In genomic region chr1:167221126-167221803, GRCh38 we compare ENCODE assay signal across 8 cellular contexts. TPM values are rescaled to one million over a fixed set of nuclear protein-coding genes. Genes with fewer than 3 reads are reported as not detected.
DNase-seq lines count a peak whose midpoint lies in the region; ATAC-seq and TF ChIP-seq lines count a peak whose summit lies in the region.

No MANE protein-coding gene starts in this region.

- H3K4me3 ChIP-seq in mesodermal cell (ENCODE audit: extremely low read depth, insufficient read depth, low read length, poor library complexity, severe bottlenecking): peak overlapping the region; percentile 76
- peak overlapping the region; percentile 99 for H3K4me3 ChIP-seq in thymus (ENCODE audit: low read length)

- H3K9me3 Mint-ChIP-seq in activated T-cell treated with anti-CD3 and anti-CD28 coated beads, Interleukin-2, amount 50 U/mL, for 24 hours: peaks cover 4% of the 10 kb centered on the region

- H3K9me3 ChIP-seq in mesodermal cell (ENCODE audit: control insufficient read depth, low read length): no peaks in the 10 kb centered on the region
- peaks cover 2% of the 10 kb centered on the region for H3K9me3 ChIP-seq in thymus (ENCODE audit: control insufficient read depth)

- CTCF ChIA-PET in RWPE1 (lab: Yijun Ruan, JAX): no interaction called here

- POLR2A ChIA-PET in RWPE1 (lab: Yijun Ruan, JAX; ENCODE audit: low non-redundant PET): interaction anchor here (0.6 to 1.0 kb wide), 2 partner anchors 58 to 352 kb away, joined by 3 to 4 read pairs; no protein-coding TSS in a partner anchor

- peaks cover 15% of the 10 kb centered on the region for H3K36me3 Mint-ChIP-seq in activated T-cell treated with anti-CD3 and anti-CD28 coated beads, Interleukin-2, amount 50 U/mL, for 24 hours (ENCODE audit: low read depth)

- H3K4me1 ChIP-seq in mesodermal cell (ENCODE audit: control insufficient read depth, insufficient read depth, low read length, poor library complexity, severe bottlenecking): peaks cover 10% of the 10 kb centered on the region
- peaks cover 4% of the 10 kb centered on the region for H3K4me1 ChIP-seq in thymus (ENCODE audit: control insufficient read depth, insufficient read depth, low read length)

- WGBS in mesodermal cell (ENCODE audit: insufficient coverage in 2 of 2), 2 experiments: 0% methylated on average over 36 to 55 of the region's 83 CpGs
- WGBS in thymus: under 1% methylated on average over 82 of the region's 83 CpGs

- H3K27ac Mint-ChIP-seq in activated T-cell treated with anti-CD3 and anti-CD28 coated beads, Interleukin-2, amount 50 U/mL, for 24 hours: peak overlapping the region; percentile 100

- H3K36me3 ChIP-seq in mesodermal cell (ENCODE audit: control insufficient read depth, insufficient read depth, low read length): no peaks in the 10 kb centered on the region
- no peaks in the 10 kb centered on the region for H3K36me3 ChIP-seq in thymus (ENCODE audit: control insufficient read depth, insufficient read depth)

- TF ChIP-seq CTCF in RWPE1 (conservative IDR thresholded peaks at IDR 0.05; ENCODE audit: low read depth): no peak

- H3K27me3 Mint-ChIP-seq in activated T-cell treated with anti-CD3 and anti-CD28 coated beads, Interleukin-2, amount 50 U/mL, for 24 hours: no peaks in the 10 kb centered on the region

- H3K27ac ChIP-seq in RWPE1: peak overlapping the region; percentile 97
- H3K27ac ChIP-seq in mesodermal cell (ENCODE audit: low read depth, low read length, severe bottlenecking): peak overlapping the region; percentile 92
- peak overlapping the region; percentile 86 for H3K27ac ChIP-seq in thymus (ENCODE audit: low read depth)

- peak overlapping the region; percentile 88 for H3K4me3 Mint-ChIP-seq in activated T-cell treated with anti-CD3 and anti-CD28 coated beads, Interleukin-2, amount 50 U/mL, for 24 hours

- H3K4me1 Mint-ChIP-seq in activated T-cell treated with anti-CD3 and anti-CD28 coated beads, Interleukin-2, amount 50 U/mL, for 24 hours (ENCODE audit: low read depth): peaks cover 53% of the 10 kb centered on the region

- no peak for DNase-seq in activated T-cell treated with anti-CD3 and anti-CD28 coated beads, Interleukin-2, amount 50 U/mL, for 24 hours
- DNase-seq in activated T-cell treated with anti-CD3 and anti-CD28 coated beads, Interleukin-2, amount 50 U/mL, for 48 hours: no peak
- DNase-seq in RWPE1 (ENCODE audit: low spot score) (no peak), dermis blood vessel endothelial cell (peak; percentile 32), NCI-H2107 (lab: John Stamatoyannopoulos, UW) (no peak)

- no peaks in the 10 kb centered on the region for H3K27me3 ChIP-seq in thymus (ENCODE audit: control insufficient read depth, insufficient read depth)

- ATAC-seq in HG02840 (IDR thresholded peaks at IDR 0.05; ENCODE audit: low FRiP score, unreplicated experiment): peak; percentile 10

RNA-seq across cellular contexts. Expression of gene POU2F1, which starts 0.6 kb away (rescaled TPM):
- 5.6 and 8.2 TPM in 2 replicates for total RNA-seq in dermis blood vessel endothelial cell
- polyA plus RNA-seq in mesodermal cell (2013, experiment 1 of 2): 14.2 TPM
- polyA plus RNA-seq in mesodermal cell (2013, experiment 2 of 2): 9.0 TPM
- polyA plus RNA-seq in thymus: 2.6 TPM
